ENCODE assay signal across 2 cellular contexts in genomic region chr17:4530799-4531730, GRCh38.
A peak's percentile ranks its signal among the peaks of the same experiment; 100 is the strongest.
TF ChIP-seq lines count a peak whose summit lies in the region.

No MANE protein-coding gene starts in this region.

TF ChIP-seq in liver, 16 proteins besides CTCF, POLR2A, EP300 and RAD21:
- TF ChIP-seq ZBTB33 (IDR thresholded peaks at IDR 0.05) (no peak), GABPA (IDR thresholded peaks at IDR 0.05 in 1 of 2, conservative IDR thresholded peaks at IDR 0.05 in 1 of 2) (peak in 1 of 2 donors; percentile 18), SP1 (IDR thresholded peaks at IDR 0.05) (peak; percentile 44), NR2F2 (IDR thresholded peaks at IDR 0.05) (peak; percentile 89)

TF ChIP-seq in HepG2, 621 proteins besides CTCF, POLR2A, EP300 and RAD21:
- TF ChIP-seq CEBPZ (IDR thresholded peaks at IDR 0.05; ENCODE audit: low read length) (no peak), MTF2 (CRISPR knock-in tag; IDR thresholded peaks at IDR 0.05; ENCODE audit: borderline replicate concordance) (no peak), TIGD3 (CRISPR knock-in tag; IDR thresholded peaks at IDR 0.05; ENCODE audit: borderline replicate concordance) (no peak), RFX3 (CRISPR knock-in tag; IDR thresholded peaks at IDR 0.05) (no peak), SALL2 (CRISPR knock-in tag; IDR thresholded peaks at IDR 0.05) (no peak), ZNF333 (CRISPR knock-in tag; IDR thresholded peaks at IDR 0.05; ENCODE audit: borderline replicate concordance) (no peak), ZNF12 (CRISPR knock-in tag; IDR thresholded peaks at IDR 0.05) (no peak), FOXM1 (CRISPR knock-in tag; IDR thresholded peaks at IDR 0.05) (no peak), IRF9 (CRISPR knock-in tag; IDR thresholded peaks at IDR 0.05; ENCODE audit: borderline replicate concordance) (no peak), FOXK1 (CRISPR knock-in tag; IDR thresholded peaks at IDR 0.05; ENCODE audit: borderline replicate concordance, low read depth) (no peak), MED1 (CRISPR knock-in tag; IDR thresholded peaks at IDR 0.05) (no peak), MTA3 (CRISPR knock-in tag; IDR thresholded peaks at IDR 0.05) (no peak), ZNF367 (CRISPR knock-in tag; IDR thresholded peaks at IDR 0.05; ENCODE audit: borderline replicate concordance) (no peak), YEATS4 (CRISPR knock-in tag; IDR thresholded peaks at IDR 0.05; ENCODE audit: borderline replicate concordance) (no peak), FOXA3 (CRISPR knock-in tag; IDR thresholded peaks at IDR 0.05) (no peak), ELK4 (CRISPR knock-in tag; IDR thresholded peaks at IDR 0.05; ENCODE audit: borderline replicate concordance) (no peak), ZNF280B (CRISPR knock-in tag; IDR thresholded peaks at IDR 0.05; ENCODE audit: borderline replicate concordance) (no peak), ARID4A (CRISPR knock-in tag; IDR thresholded peaks at IDR 0.05; ENCODE audit: borderline replicate concordance) (no peak)
